In genomic region chr6:162058281-162058875, GRCh38 we compare ENCODE assay signal across 1 cellular context.
TF ChIP-seq lines count a peak whose summit lies in the region.

No MANE protein-coding gene starts in this region.

TF ChIP-seq in HepG2, 621 proteins besides CTCF, POLR2A, EP300 and RAD21 (continued from another document and continues in another):
- peak; percentile 99 for TF ChIP-seq HNF1A (IDR thresholded peaks at IDR 0.05; ENCODE audit: low read depth)
- TF ChIP-seq HNF1A (CRISPR knock-in tag; IDR thresholded peaks at IDR 0.05; ENCODE audit: borderline replicate concordance): peak; percentile 99
- TF ChIP-seq ZNF121 (CRISPR knock-in tag; IDR thresholded peaks at IDR 0.05): peak; percentile 38; the same call in 1 of the 2 replicates
- no peak for TF ChIP-seq ZNF383 (CRISPR knock-in tag; IDR thresholded peaks at IDR 0.05; ENCODE audit: borderline replicate concordance)
- TF ChIP-seq ARID3A (IDR thresholded peaks at IDR 0.05; ENCODE audit: low read depth, low read length): peak; percentile 68; the same call in 1 of the 2 replicates
- TF ChIP-seq, protein P1, sequence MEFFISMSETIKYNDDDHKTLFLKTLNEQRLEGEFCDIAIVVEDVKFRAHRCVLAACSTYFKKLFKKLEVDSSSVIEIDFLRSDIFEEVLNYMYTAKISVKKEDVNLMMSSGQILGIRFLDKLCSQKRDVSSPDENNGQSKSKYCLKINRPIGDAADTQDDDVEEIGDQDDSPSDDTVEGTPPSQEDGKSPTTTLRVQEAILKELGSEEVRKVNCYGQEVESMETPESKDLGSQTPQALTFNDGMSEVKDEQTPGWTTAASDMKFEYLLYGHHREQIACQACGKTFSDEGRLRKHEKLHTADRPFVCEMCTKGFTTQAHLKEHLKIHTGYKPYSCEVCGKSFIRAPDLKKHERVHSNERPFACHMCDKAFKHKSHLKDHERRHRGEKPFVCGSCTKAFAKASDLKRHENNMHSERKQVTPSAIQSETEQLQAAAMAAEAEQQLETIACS (CRISPR knock-in tag; IDR thresholded peaks at IDR 0.05): no peak
- TF ChIP-seq, protein P2, sequence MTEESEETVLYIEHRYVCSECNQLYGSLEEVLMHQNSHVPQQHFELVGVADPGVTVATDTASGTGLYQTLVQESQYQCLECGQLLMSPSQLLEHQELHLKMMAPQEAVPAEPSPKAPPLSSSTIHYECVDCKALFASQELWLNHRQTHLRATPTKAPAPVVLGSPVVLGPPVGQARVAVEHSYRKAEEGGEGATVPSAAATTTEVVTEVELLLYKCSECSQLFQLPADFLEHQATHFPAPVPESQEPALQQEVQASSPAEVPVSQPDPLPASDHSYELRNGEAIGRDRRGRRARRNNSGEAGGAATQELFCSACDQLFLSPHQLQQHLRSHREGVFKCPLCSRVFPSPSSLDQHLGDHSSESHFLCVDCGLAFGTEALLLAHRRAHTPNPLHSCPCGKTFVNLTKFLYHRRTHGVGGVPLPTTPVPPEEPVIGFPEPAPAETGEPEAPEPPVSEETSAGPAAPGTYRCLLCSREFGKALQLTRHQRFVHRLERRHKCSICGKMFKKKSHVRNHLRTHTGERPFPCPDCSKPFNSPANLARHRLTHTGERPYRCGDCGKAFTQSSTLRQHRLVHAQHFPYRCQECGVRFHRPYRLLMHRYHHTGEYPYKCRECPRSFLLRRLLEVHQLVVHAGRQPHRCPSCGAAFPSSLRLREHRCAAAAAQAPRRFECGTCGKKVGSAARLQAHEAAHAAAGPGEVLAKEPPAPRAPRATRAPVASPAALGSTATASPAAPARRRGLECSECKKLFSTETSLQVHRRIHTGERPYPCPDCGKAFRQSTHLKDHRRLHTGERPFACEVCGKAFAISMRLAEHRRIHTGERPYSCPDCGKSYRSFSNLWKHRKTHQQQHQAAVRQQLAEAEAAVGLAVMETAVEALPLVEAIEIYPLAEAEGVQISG (CRISPR knock-in tag; IDR thresholded peaks at IDR 0.05): peak; percentile 51
- TF ChIP-seq, protein P3, sequence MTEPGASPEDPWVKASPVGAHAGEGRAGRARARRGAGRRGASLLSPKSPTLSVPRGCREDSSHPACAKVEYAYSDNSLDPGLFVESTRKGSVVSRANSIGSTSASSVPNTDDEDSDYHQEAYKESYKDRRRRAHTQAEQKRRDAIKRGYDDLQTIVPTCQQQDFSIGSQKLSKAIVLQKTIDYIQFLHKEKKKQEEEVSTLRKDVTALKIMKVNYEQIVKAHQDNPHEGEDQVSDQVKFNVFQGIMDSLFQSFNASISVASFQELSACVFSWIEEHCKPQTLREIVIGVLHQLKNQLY (CRISPR knock-in tag; IDR thresholded peaks at IDR 0.05): peak; percentile 49; the same call in 1 of the 2 replicates
- peak; percentile 68; the same call in 1 of the 2 replicates for TF ChIP-seq SMYD3 (CRISPR knock-in tag; IDR thresholded peaks at IDR 0.05)
- TF ChIP-seq ARNT2 (CRISPR knock-in tag; IDR thresholded peaks at IDR 0.05; ENCODE audit: low read depth): 0 out of 2 replicates have a peak, but pooled peaks have one; percentile 59
- TF ChIP-seq GATAD2A (CRISPR knock-in tag; IDR thresholded peaks at IDR 0.05): peak; percentile 95
- TF ChIP-seq RXRA (CRISPR knock-in tag; IDR thresholded peaks at IDR 0.05): peak; percentile 73; the same call in 1 of the 2 replicates
- TF ChIP-seq, protein P4, sequence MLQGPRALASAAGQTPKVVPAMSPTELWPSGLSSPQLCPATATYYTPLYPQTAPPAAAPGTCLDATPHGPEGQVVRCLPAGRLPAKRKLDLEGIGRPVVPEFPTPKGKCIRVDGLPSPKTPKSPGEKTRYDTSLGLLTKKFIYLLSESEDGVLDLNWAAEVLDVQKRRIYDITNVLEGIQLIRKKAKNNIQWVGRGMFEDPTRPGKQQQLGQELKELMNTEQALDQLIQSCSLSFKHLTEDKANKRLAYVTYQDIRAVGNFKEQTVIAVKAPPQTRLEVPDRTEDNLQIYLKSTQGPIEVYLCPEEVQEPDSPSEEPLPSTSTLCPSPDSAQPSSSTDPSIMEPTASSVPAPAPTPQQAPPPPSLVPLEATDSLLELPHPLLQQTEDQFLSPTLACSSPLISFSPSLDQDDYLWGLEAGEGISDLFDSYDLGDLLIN (CRISPR knock-in tag; IDR thresholded peaks at IDR 0.05; ENCODE audit: borderline replicate concordance): no peak
- peak; percentile 34; the same call in 1 of the 2 replicates for TF ChIP-seq ZNF772 (CRISPR knock-in tag; IDR thresholded peaks at IDR 0.05)
- TF ChIP-seq, protein P5, sequence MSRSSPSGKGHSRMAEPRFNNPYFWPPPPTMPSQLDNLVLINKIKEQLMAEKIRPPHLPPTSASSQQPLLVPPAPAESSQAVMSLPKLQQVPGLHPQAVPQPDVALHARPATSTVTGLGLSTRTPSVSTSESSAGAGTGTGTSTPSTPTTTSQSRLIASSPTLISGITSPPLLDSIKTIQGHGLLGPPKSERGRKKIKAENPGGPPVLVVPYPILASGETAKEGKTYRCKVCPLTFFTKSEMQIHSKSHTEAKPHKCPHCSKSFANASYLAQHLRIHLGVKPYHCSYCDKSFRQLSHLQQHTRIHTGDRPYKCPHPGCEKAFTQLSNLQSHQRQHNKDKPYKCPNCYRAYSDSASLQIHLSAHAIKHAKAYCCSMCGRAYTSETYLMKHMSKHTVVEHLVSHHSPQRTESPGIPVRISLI (CRISPR knock-in tag; IDR thresholded peaks at IDR 0.05; ENCODE audit: borderline replicate concordance): peak; percentile 96
- 0 out of 2 replicates have a peak, but pooled peaks have one; percentile 41 for TF ChIP-seq ZFP36L1 (CRISPR knock-in tag; IDR thresholded peaks at IDR 0.05)
- no peak for TF ChIP-seq FOXO4 (CRISPR knock-in tag; conservative IDR thresholded peaks at IDR 0.05)
- TF ChIP-seq, protein P6, sequence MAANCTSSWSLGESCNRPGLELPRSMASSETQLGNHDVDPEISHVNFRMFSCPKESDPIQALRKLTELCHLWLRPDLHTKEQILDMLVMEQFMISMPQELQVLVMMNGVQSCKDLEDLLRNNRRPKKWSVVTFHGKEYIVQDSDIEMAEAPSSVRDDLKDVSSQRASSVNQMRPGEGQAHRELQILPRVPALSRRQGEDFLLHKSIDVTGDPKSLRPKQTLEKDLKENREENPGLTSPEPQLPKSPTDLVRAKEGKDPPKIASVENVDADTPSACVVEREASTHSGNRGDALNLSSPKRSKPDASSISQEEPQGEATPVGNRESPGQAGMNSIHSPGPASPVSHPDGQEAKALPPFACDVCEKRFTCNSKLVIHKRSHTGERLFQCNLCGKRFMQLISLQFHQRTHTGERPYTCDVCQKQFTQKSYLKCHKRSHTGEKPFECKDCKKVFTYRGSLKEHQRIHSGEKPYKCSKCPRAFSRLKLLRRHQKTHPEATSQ (CRISPR knock-in tag; IDR thresholded peaks at IDR 0.05; ENCODE audit: borderline replicate concordance): peak; percentile 89; the same call in 1 of the 2 replicates
- peak; percentile 97 for TF ChIP-seq HOMEZ (CRISPR knock-in tag; IDR thresholded peaks at IDR 0.05; ENCODE audit: low read depth)
- TF ChIP-seq SRSF1 (optimal IDR thresholded peaks at IDR 0.05; ENCODE audit: low read depth, low read length): no peak
- TF ChIP-seq ZNF83 (CRISPR knock-in tag; IDR thresholded peaks at IDR 0.05; ENCODE audit: borderline replicate concordance): no peak
- TF ChIP-seq IRF2 (CRISPR knock-in tag; IDR thresholded peaks at IDR 0.05): peak; percentile 81
- TF ChIP-seq ZFY (CRISPR knock-in tag; IDR thresholded peaks at IDR 0.05): no peak
- TF ChIP-seq, protein P7, sequence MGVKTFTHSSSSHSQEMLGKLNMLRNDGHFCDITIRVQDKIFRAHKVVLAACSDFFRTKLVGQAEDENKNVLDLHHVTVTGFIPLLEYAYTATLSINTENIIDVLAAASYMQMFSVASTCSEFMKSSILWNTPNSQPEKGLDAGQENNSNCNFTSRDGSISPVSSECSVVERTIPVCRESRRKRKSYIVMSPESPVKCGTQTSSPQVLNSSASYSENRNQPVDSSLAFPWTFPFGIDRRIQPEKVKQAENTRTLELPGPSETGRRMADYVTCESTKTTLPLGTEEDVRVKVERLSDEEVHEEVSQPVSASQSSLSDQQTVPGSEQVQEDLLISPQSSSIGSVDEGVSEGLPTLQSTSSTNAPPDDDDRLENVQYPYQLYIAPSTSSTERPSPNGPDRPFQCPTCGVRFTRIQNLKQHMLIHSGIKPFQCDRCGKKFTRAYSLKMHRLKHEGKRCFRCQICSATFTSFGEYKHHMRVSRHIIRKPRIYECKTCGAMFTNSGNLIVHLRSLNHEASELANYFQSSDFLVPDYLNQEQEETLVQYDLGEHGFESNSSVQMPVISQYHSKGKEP (CRISPR knock-in tag; IDR thresholded peaks at IDR 0.05): no peak
- no peak for TF ChIP-seq FOXC1 (CRISPR knock-in tag; IDR thresholded peaks at IDR 0.05; ENCODE audit: borderline replicate concordance)
- TF ChIP-seq ZNF816 (CRISPR knock-in tag; IDR thresholded peaks at IDR 0.05; ENCODE audit: borderline replicate concordance): 0 out of 2 replicates have a peak, but pooled peaks have one; percentile 27
- peak; percentile 95 for TF ChIP-seq ZMYM3 (CRISPR knock-in tag; IDR thresholded peaks at IDR 0.05)
- TF ChIP-seq GABPA (IDR thresholded peaks at IDR 0.05; ENCODE audit: low read depth, low read length): no peak
- TF ChIP-seq GABPA (CRISPR knock-in tag; IDR thresholded peaks at IDR 0.05; ENCODE audit: low read depth): no peak
- TF ChIP-seq SAP130 (CRISPR knock-in tag; IDR thresholded peaks at IDR 0.05; ENCODE audit: low read depth): peak; percentile 86
- TF ChIP-seq, protein P8, sequence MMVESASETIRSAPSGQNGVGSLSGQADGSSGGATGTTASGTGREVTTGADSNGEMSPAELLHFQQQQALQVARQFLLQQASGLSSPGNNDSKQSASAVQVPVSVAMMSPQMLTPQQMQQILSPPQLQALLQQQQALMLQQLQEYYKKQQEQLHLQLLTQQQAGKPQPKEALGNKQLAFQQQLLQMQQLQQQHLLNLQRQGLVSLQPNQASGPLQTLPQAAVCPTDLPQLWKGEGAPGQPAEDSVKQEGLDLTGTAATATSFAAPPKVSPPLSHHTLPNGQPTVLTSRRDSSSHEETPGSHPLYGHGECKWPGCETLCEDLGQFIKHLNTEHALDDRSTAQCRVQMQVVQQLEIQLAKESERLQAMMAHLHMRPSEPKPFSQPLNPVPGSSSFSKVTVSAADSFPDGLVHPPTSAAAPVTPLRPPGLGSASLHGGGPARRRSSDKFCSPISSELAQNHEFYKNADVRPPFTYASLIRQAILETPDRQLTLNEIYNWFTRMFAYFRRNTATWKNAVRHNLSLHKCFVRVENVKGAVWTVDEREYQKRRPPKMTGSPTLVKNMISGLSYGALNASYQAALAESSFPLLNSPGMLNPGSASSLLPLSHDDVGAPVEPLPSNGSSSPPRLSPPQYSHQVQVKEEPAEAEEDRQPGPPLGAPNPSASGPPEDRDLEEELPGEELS (CRISPR knock-in tag; IDR thresholded peaks at IDR 0.05): peak; percentile 80
- TF ChIP-seq MZF1 (CRISPR knock-in tag; IDR thresholded peaks at IDR 0.05; ENCODE audit: borderline replicate concordance): no peak
- TF ChIP-seq ZNF616 (CRISPR knock-in tag; IDR thresholded peaks at IDR 0.05; ENCODE audit: low read depth): 0 out of 2 replicates have a peak, but pooled peaks have one; percentile 33
- TF ChIP-seq KDM3A (CRISPR knock-in tag; IDR thresholded peaks at IDR 0.05; ENCODE audit: low read depth): peak; percentile 62; the same call in 1 of the 2 replicates
